8 cellular contexts compared by ENCODE assay signal in the genomic region with DNA sequence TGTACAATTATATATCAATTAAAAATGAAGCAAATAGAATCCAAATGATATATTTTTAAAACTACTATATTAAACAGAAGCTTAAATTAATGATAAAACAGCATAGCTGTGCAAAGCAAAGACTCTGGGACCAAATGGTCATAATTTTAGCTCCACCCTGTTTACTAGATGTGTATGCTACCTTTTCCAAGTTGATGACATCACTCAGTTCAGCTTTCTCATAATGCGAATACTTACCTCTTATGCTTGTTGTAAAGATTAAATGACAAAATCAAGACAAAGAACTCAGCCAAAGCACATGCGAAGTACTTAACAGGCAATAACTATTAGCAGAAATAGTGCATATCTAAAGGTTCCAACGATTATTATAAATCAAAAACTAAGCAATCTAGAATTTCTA.
"Had no signal": no experiment of that assay in that cellular context is flagged by ENCODE, and none has a peak within 500 bp of the region (broad histone marks: within the 10 kb centered on the region; RNA-seq: fewer than 3 reads in every experiment).

No MANE protein-coding gene starts in this region.

- H3K4me3 ChIP-seq: GM23338 had no signal

- ATAC-seq: GM23338 had no signal

- H3K4me2 ChIP-seq: GM23338 had no signal

- FAIRE-seq: H1, H54, HTR-8/SVneo had no signal

- DNase-seq: H9, HCEC 1CT, HFFc6, KG1 had no signal

- H2AFZ ChIP-seq: GM23338 had no signal
